8 cellular contexts compared by ENCODE assay signal in genomic region chr1:150162862-150163706, GRCh38. TPM values are rescaled to one million over a fixed set of nuclear protein-coding genes. Genes with fewer than 3 reads are reported as not detected.
DNase-seq lines count a peak whose midpoint lies in the region; ATAC-seq and TF ChIP-seq lines count a peak whose summit lies in the region.

No MANE protein-coding gene starts in this region.

- no peak overlapping the region for H3K9ac ChIP-seq in parathyroid adenoma

- in situ Hi-C loops in astrocyte of the cerebellum (cut with HindIII; ENCODE audit: low sequenced_read_pairs) = no loop called here

- H3K9me3 Mint-ChIP-seq in activated T-cell treated with anti-CD3 and anti-CD28 coated beads, Interleukin-2, amount 50 U/mL, for 4 hours = no peaks in the 10 kb centered on the region

- H2AFZ ChIP-seq in parathyroid adenoma = peak overlapping the region; percentile 72

- no peaks in the 10 kb centered on the region for H3K27me3 ChIP-seq in right cardiac atrium (ENCODE audit: control insufficient read depth, insufficient read depth)
- no peaks in the 10 kb centered on the region for H3K27me3 ChIP-seq in parathyroid adenoma (ENCODE audit: control insufficient read depth, insufficient read depth, low read length)

- H3K79me2 ChIP-seq in parathyroid adenoma = no peaks in the 10 kb centered on the region

- H3K4me3 ChIP-seq in astrocyte of the cerebellum (ENCODE audit: low read depth, low read length) = no peak overlapping the region
- H3K4me3 ChIP-seq in right cardiac atrium (ENCODE audit: low read length) = peak overlapping the region; percentile 37
- H3K4me3 ChIP-seq in parathyroid adenoma (ENCODE audit: low read depth, low read length) = no peak overlapping the region

- H3K4me2 ChIP-seq in parathyroid adenoma (ENCODE audit: low read length) = no peak overlapping the region

- no peaks in the 10 kb centered on the region for H3K36me3 ChIP-seq in parathyroid adenoma (ENCODE audit: control insufficient read depth, insufficient read depth, low read length)

- intact Hi-C loops in right cardiac atrium (cut with DNase I) = loop anchor here in 3 of 4 donors (5.0 to 10.0 kb wide), 3 partner anchors 88 to 201 kb away; no protein-coding TSS in a partner anchor

- peak; percentile 49 to 66 for ATAC-seq in activated T-cell treated with anti-CD3 and anti-CD28 coated beads, Interleukin-2, amount 50 U/mL, for 4 hours
- ATAC-seq in HG02973 (IDR thresholded peaks at IDR 0.05; ENCODE audit: unreplicated experiment) (peak; percentile 32), right cardiac atrium (peak; percentile 95)

- peak; percentile 28 for TF ChIP-seq CTCF in astrocyte of the cerebellum (IDR thresholded peaks at IDR 0.05; ENCODE audit: low read depth, low read length, missing control alignments)
- TF ChIP-seq CTCF in parathyroid adenoma (IDR thresholded peaks at IDR 0.05) = no peak

- peaks cover 9% of the 10 kb centered on the region for H3K36me3 Mint-ChIP-seq in activated T-cell treated with anti-CD3 and anti-CD28 coated beads, Interleukin-2, amount 50 U/mL, for 4 hours (ENCODE audit: insufficient read depth)

- H3K27ac ChIP-seq in right cardiac atrium (ENCODE audit: low read length) = peak overlapping the region; percentile 99
- peak overlapping the region; percentile 79 for H3K27ac ChIP-seq in parathyroid adenoma

- H3K4me1 Mint-ChIP-seq in activated T-cell treated with anti-CD3 and anti-CD28 coated beads, Interleukin-2, amount 50 U/mL, for 4 hours (ENCODE audit: low read depth) = peaks cover 60% of the 10 kb centered on the region

- WGBS in right cardiac atrium = 17% methylated on average over 14 of the region's 14 CpGs

- H3K27me3 Mint-ChIP-seq in activated T-cell treated with anti-CD3 and anti-CD28 coated beads, Interleukin-2, amount 50 U/mL, for 4 hours (ENCODE audit: low read depth) = no peaks in the 10 kb centered on the region

- H3K9me3 ChIP-seq in right cardiac atrium (ENCODE audit: control insufficient read depth, low read length) = no peaks in the 10 kb centered on the region
- H3K9me3 ChIP-seq in parathyroid adenoma (ENCODE audit: control insufficient read depth, low read length) = no peaks in the 10 kb centered on the region

- H3K4me3 Mint-ChIP-seq in activated T-cell treated with anti-CD3 and anti-CD28 coated beads, Interleukin-2, amount 50 U/mL, for 4 hours = no peak overlapping the region

- no peak for DNase-seq in activated T-cell treated with anti-CD3 and anti-CD28 coated beads, Interleukin-2, amount 50 U/mL, for 4 hours
- no peak for DNase-seq in activated T-cell treated with anti-CD3 and anti-CD28 coated beads, Interleukin-2, amount 50 U/mL, for 1 hour
- peak; percentile 86 for DNase-seq in NCI-H460 (ENCODE audit: extremely low read depth, low read depth)
- peak; percentile 96 for DNase-seq in astrocyte of the cerebellum (ENCODE audit: low read depth)
- DNase-seq in right cardiac atrium = peak; percentile 87 to 93 (median 91)
- no peak for DNase-seq in stimulated activated CD4-positive, alpha-beta T cell treated with anti-CD3 and anti-CD28 coated beads, Interleukin-4, amount 100 ng/mL, for 1 hour

- H3K4me1 ChIP-seq in right cardiac atrium (ENCODE audit: control insufficient read depth, insufficient read depth, low read length) = peaks cover 16% of the 10 kb centered on the region
- no peaks in the 10 kb centered on the region for H3K4me1 ChIP-seq in parathyroid adenoma

RNA-seq across cellular contexts. Expression of gene PLEKHO1, which starts 13.4 kb away (rescaled TPM):
- total RNA-seq in activated T-cell treated with anti-CD3 and anti-CD28 coated beads, Interleukin-2, amount 50 U/mL, for 4 hours = 10 to 100 TPM; 16.6 to 20.9 (median 17.7) TPM
- total RNA-seq in NCI-H460 (2014; rRNA removed; shearing (Covaris generic)) = 6.7 and 10.1 TPM in 2 replicates
- polyA plus RNA-seq in NCI-H460 (2014; cell fraction: nucleus; rRNA removed) = 4.2 and 9.9 TPM in 2 replicates
- 10 to 100 TPM; 28.9 to 51.4 (median 34.4) TPM for total RNA-seq in right cardiac atrium
- 73.2 TPM for polyA plus RNA-seq in right cardiac atrium

Comparison
In these comparisons a context has a peak if more than half of its experiments do, and no peak if none do; other contexts are left out.
1. ATAC-seq: peak in every context shown above with its lines; median percentile 95 in right cardiac atrium; 58 in activated T-cell treated with anti-CD3 and anti-CD28 coated beads, Interleukin-2, amount 50 U/mL, for 4 hours; 32 in HG02973.
2. DNase-seq: peak in NCI-H460 (single experiment), astrocyte of the cerebellum (single experiment) and right cardiac atrium (3 of 3); none in activated T-cell treated with anti-CD3 and anti-CD28 coated beads, Interleukin-2, amount 50 U/mL, for 4 hours (single experiment), activated T-cell treated with anti-CD3 and anti-CD28 coated beads, Interleukin-2, amount 50 U/mL, for 1 hour (single experiment) and stimulated activated CD4-positive, alpha-beta T cell treated with anti-CD3 and anti-CD28 coated beads, Interleukin-4, amount 100 ng/mL, for 1 hour (single experiment).